Comparison of ENCODE assay signal across 2 cellular contexts in genomic region chr11:47856186-47856585, GRCh38.
A peak's percentile ranks its signal among the peaks of the same experiment; 100 is the strongest.
TF ChIP-seq lines count a peak whose summit lies in the region.

No MANE protein-coding gene starts in this region.

TF ChIP-seq in GM12878, 131 proteins besides CTCF, POLR2A, EP300 and RAD21:
- TF ChIP-seq BHLHE40 (IDR thresholded peaks at IDR 0.05; ENCODE audit: borderline replicate concordance in 1 of 2, low read depth in 2 of 2, low read length in 1 of 2): peak in 1 of 2 experiments; percentile 6; a peak in 1 of 4 replicates
- TF ChIP-seq, protein P1, sequence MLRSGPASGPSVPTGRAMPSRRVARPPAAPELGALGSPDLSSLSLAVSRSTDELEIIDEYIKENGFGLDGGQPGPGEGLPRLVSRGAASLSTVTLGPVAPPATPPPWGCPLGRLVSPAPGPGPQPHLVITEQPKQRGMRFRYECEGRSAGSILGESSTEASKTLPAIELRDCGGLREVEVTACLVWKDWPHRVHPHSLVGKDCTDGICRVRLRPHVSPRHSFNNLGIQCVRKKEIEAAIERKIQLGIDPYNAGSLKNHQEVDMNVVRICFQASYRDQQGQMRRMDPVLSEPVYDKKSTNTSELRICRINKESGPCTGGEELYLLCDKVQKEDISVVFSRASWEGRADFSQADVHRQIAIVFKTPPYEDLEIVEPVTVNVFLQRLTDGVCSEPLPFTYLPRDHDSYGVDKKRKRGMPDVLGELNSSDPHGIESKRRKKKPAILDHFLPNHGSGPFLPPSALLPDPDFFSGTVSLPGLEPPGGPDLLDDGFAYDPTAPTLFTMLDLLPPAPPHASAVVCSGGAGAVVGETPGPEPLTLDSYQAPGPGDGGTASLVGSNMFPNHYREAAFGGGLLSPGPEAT (IDR thresholded peaks at IDR 0.05; ENCODE audit: low read depth): no peak

TF ChIP-seq in HepG2, 621 proteins besides CTCF, POLR2A, EP300 and RAD21:
- TF ChIP-seq SP1 (IDR thresholded peaks at IDR 0.05) (no peak), SP1 (CRISPR knock-in tag; IDR thresholded peaks at IDR 0.05) (no peak), ZNF746 (CRISPR knock-in tag; IDR thresholded peaks at IDR 0.05) (no peak), DMTF1 (CRISPR knock-in tag; IDR thresholded peaks at IDR 0.05) (no peak), ZBTB42 (CRISPR knock-in tag; IDR thresholded peaks at IDR 0.05) (no peak), SIX1 (CRISPR knock-in tag; IDR thresholded peaks at IDR 0.05; ENCODE audit: borderline replicate concordance) (no peak)
TF ChIP-seq in HepG2: peak in this region for 0.
